16 cellular contexts compared by ENCODE assay signal in genomic region chr5:116448450-116448849, GRCh38.
A peak's percentile ranks its signal among the peaks of the same experiment; 100 is the strongest.
DNase-seq lines count a peak whose midpoint lies in the region; ATAC-seq, FAIRE-seq and TF ChIP-seq lines count a peak whose summit lies in the region.
"Had no signal": no experiment of that assay in that cellular context is flagged by ENCODE, and none has a peak within 500 bp of the region (broad histone marks: within the 10 kb centered on the region; RNA-seq: fewer than 3 reads in every experiment).

No MANE protein-coding gene starts in this region.

- H3K9me2 ChIP-seq in SK-N-SH, result no peaks in the 10 kb centered on the region
- H3K9me2 ChIP-seq in PC-9 (ENCODE audit: insufficient read depth), result no peaks in the 10 kb centered on the region

- no peak for FAIRE-seq in GM12891 (lab: Jason Lieb, UNC)
- FAIRE-seq: GM12892, H1 had no signal

- ATAC-seq in SK-N-SH treated with all-trans-retinoic acid at 6 μM for 48 hours (no peak), GM19351 (IDR thresholded peaks at IDR 0.05; ENCODE audit: unreplicated experiment) (no peak), GM19452 (IDR thresholded peaks at IDR 0.05; ENCODE audit: unreplicated experiment) (no peak)

- H3K27ac ChIP-seq in SK-N-SH (ENCODE audit: low read depth in 2 of 2, low read length in 1 of 2), result no peak overlapping the region
- H3K27ac ChIP-seq in PC-9, result no peak overlapping the region
- H3K27ac ChIP-seq: SJSA1 had no signal

- H3K36me3 Mint-ChIP-seq in brain, result peaks cover 74% of the 10 kb centered on the region
- peaks cover 78% of the 10 kb centered on the region for H3K36me3 Mint-ChIP-seq in nephron (ENCODE audit: low read depth)

- CTCF ChIA-PET in SK-N-SH (lab: Yijun Ruan, JAX), result interaction anchor here (0.9 kb wide), 1 partner anchor 22 kb away, joined by 3 read pairs; no protein-coding TSS in a partner anchor
- CTCF ChIA-PET in PC-9 (lab: Charles Lee), result no interaction called here

- H3K79me2 ChIP-seq in SK-N-SH (ENCODE audit: insufficient read depth) (no peaks in the 10 kb centered on the region), PC-9 (ENCODE audit: low read depth) (no peaks in the 10 kb centered on the region)

- no peak overlapping the region for H3K4me2 ChIP-seq in SK-N-SH
- H3K4me2 ChIP-seq in PC-9, result no peak overlapping the region

- POLR2A ChIA-PET in SK-N-SH (lab: Yijun Ruan, JAX), result no interaction called here
- POLR2A ChIA-PET in PC-9 (lab: Charles Lee; ENCODE audit: unreplicated experiment), result no interaction called here

- H3K27me3 ChIP-seq in SK-N-SH (ENCODE audit: insufficient read depth) (no peaks in the 10 kb centered on the region), PC-9 (ENCODE audit: insufficient read depth, low read depth) (peaks cover 12% of the 10 kb centered on the region; the same call in 1 of the 2 replicates)
- H3K27me3 ChIP-seq: SJSA1 had no signal

- no peak for TF ChIP-seq CTCF in SK-N-SH (IDR thresholded peaks at IDR 0.05)
- no peak for TF ChIP-seq CTCF in brain (conservative IDR thresholded peaks at IDR 0.05)
- TF ChIP-seq CTCF in nephron (IDR thresholded peaks at IDR 0.05; ENCODE audit: unreplicated experiment in 3 of 3), result no peak
- TF ChIP-seq CTCF in PC-9 (conservative IDR thresholded peaks at IDR 0.05), result no peak

- peaks cover 6% of the 10 kb centered on the region for H3F3A ChIP-seq in SK-N-SH (replicated peaks; ENCODE audit: insufficient read depth)
- no peaks in the 10 kb centered on the region for H3F3A ChIP-seq in PC-9 (ENCODE audit: insufficient read depth, low read depth)

- no peak for TF ChIP-seq POLR2A in GM12891 (IDR thresholded peaks at IDR 0.05; ENCODE audit: low read depth, low read length)

- H3K9ac ChIP-seq in SK-N-SH, result no peak overlapping the region

- peak; percentile 19 for DNase-seq in SK-N-SH
- no peak for DNase-seq in GM12891 (ENCODE audit: insufficient read length, low spot score)
- no peak for DNase-seq in PC-9
- DNase-seq: C1 segment of cervical spinal cord, GDM1, MM.1S, NCI-H1694 treated with DMSO at 0.1 percent for 48 hours, NCI-H526 treated with DMSO at 0.1 percent for 48 hours had no signal

- H3K4me3 ChIP-seq in SK-N-SH (ENCODE audit: low read depth in 2 of 2, low read length in 1 of 2), result no peak overlapping the region
- no peak overlapping the region for H3K4me3 ChIP-seq in PC-9
- H3K4me3 ChIP-seq: SJSA1 had no signal

- intact Hi-C loops in PC-9 (cut with micrococcal nuclease; ENCODE audit: unreplicated experiment), result no loop called here

- TF ChIP-seq EP300 in SK-N-SH (IDR thresholded peaks at IDR 0.05; ENCODE audit: borderline replicate concordance in 1 of 2, low read depth in 1 of 2, low read length in 1 of 2), result no peak

- H3K4me1 Mint-ChIP-seq in brain, result peaks cover 68% of the 10 kb centered on the region
- peaks cover 66% of the 10 kb centered on the region for H3K4me1 Mint-ChIP-seq in nephron

- H3K9me3 ChIP-seq in SK-N-SH (no peaks in the 10 kb centered on the region), PC-9 (ENCODE audit: insufficient read depth, low read depth) (no peaks in the 10 kb centered on the region)
- H3K9me3 ChIP-seq: SJSA1 had no signal

- BruUV-seq in PC-9 (replicated peaks; lab: Mats Ljungman, UMichigan), result no TSS peak

- H3K9me3 Mint-ChIP-seq in brain, result peaks cover 0 to 8% (median 0%) of the 10 kb centered on the region in 5 experiments
- H3K9me3 Mint-ChIP-seq in nephron, result no peaks in the 10 kb centered on the region

- 88% methylated on average over 4 of the region's 4 CpGs for WGBS in SK-N-SH (ENCODE audit: low lambda C conversion rate)

- H3K4me3 Mint-ChIP-seq in brain (peak overlapping the region in 1 of 5 experiments; percentile 36), nephron (no peak overlapping the region)

- H3K4me1 ChIP-seq in SK-N-SH (ENCODE audit: control insufficient read depth in 1 of 2, insufficient read depth in 2 of 2, low read depth in 1 of 2, low read length in 1 of 2) (peaks cover 2 to 8% of the 10 kb centered on the region in 2 experiments; a peak in 3 of 4 replicates), PC-9 (replicated peaks; ENCODE audit: insufficient read depth) (no peaks in the 10 kb centered on the region)

- no peaks in the 10 kb centered on the region for H4K20me1 ChIP-seq in SK-N-SH (ENCODE audit: insufficient read depth)
- H4K20me1 ChIP-seq in PC-9 (ENCODE audit: insufficient read depth), result no peaks in the 10 kb centered on the region

- H3K27me3 Mint-ChIP-seq in brain, result peaks cover 4% of the 10 kb centered on the region
- peaks cover 5% of the 10 kb centered on the region for H3K27me3 Mint-ChIP-seq in nephron (ENCODE audit: low read depth)

- TF ChIP-seq RAD21 in SK-N-SH (IDR thresholded peaks at IDR 0.05; ENCODE audit: low read length), result no peak

- H3K27ac Mint-ChIP-seq in brain, result peak overlapping the region in 4 of 5 experiments; percentile 20 to 87 (median 75)
- peak overlapping the region; percentile 37 to 83 (median 77) for H3K27ac Mint-ChIP-seq in nephron

- H2AFZ ChIP-seq in SK-N-SH (ENCODE audit: low read depth), result no peak overlapping the region
- no peak overlapping the region for H2AFZ ChIP-seq in PC-9

- no peaks in the 10 kb centered on the region for H3K36me3 ChIP-seq in SK-N-SH (replicated peaks in 1 of 2; ENCODE audit: control insufficient read depth in 1 of 2, insufficient read depth in 2 of 2, low read length in 1 of 2)
- no peaks in the 10 kb centered on the region for H3K36me3 ChIP-seq in PC-9 (ENCODE audit: low read depth)
- H3K36me3 ChIP-seq: SJSA1 had no signal

TF ChIP-seq in SK-N-SH, 30 proteins besides CTCF, POLR2A, EP300 and RAD21 (continues in another document):
- no peak for TF ChIP-seq POLR2AphosphoS5 (IDR thresholded peaks at IDR 0.05; ENCODE audit: low read depth, low read length)
- no peak for TF ChIP-seq NFIC (IDR thresholded peaks at IDR 0.05; ENCODE audit: borderline replicate concordance)
- no peak for TF ChIP-seq TEAD4 (IDR thresholded peaks at IDR 0.05; ENCODE audit: borderline replicate concordance, insufficient read depth)
- no peak for TF ChIP-seq EZH2phosphoT487 (IDR thresholded peaks at IDR 0.05; ENCODE audit: borderline replicate concordance, low read depth)
- TF ChIP-seq IRF3 (IDR thresholded peaks at IDR 0.05; ENCODE audit: low read depth, low read length), result no peak
- TF ChIP-seq RFX5 (IDR thresholded peaks at IDR 0.05; ENCODE audit: low read length), result no peak

TF ChIP-seq in SK-N-SH treated with all-trans-retinoic acid at 6 μM for 48 hours, 23 proteins besides CTCF, POLR2A, EP300 and RAD21 (continues in another document):
- no peak for TF ChIP-seq PPARA (CRISPR knock-in tag; IDR thresholded peaks at IDR 0.05; ENCODE audit: borderline replicate concordance)
- TF ChIP-seq ZNF70 (CRISPR knock-in tag; IDR thresholded peaks at IDR 0.05), result no peak
- TF ChIP-seq ISL1 (CRISPR knock-in tag; IDR thresholded peaks at IDR 0.05), result no peak
- no peak for TF ChIP-seq CREB5 (CRISPR knock-in tag; IDR thresholded peaks at IDR 0.05; ENCODE audit: low read depth)
- no peak for TF ChIP-seq CSDC2 (CRISPR knock-in tag; IDR thresholded peaks at IDR 0.05)

TF ChIP-seq in GM12891, 5 proteins besides CTCF, POLR2A, EP300 and RAD21:
- TF ChIP-seq SPI1 (IDR thresholded peaks at IDR 0.05; ENCODE audit: low read depth, low read length) (no peak), PAX5 (IDR thresholded peaks at IDR 0.05; ENCODE audit: insufficient read depth, low read length, severe bottlenecking) (no peak)
TF ChIP-seq in GM12891: peak in this region for 0.
